1 cellular context compared by ENCODE assay signal in the genomic region with DNA sequence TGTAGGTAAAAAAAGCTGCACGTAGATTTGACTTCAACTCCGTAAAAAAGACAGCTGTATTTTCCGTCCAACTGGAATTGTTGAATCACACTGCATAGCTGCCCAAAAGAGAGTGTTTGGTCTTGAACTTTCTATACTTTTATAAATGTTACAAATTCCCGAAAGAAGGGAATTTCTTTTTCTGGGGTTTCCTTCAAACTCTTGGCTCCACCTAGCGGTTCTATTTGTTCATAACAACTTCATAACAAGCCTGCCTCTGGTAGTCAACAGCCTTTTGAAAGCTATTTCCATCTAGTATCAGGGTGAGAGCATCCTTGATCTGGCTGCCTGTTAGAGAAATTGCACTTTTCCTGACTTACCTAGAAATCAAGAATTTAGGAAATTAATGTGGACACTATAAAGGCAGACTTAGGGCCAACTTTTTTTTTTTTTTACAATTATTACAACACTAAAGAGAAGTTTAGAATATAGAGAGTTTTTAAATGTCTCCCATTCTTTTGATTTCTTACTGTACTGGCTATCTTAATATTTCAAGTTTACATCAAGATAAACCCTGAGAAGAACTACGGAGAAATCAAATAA.
TF ChIP-seq lines count a peak whose summit lies in the region.

No MANE protein-coding gene starts in this region.

TF ChIP-seq in K562, 482 proteins besides CTCF, POLR2A, EP300 and RAD21 (continued from another document):
- TF ChIP-seq, protein P1, sequence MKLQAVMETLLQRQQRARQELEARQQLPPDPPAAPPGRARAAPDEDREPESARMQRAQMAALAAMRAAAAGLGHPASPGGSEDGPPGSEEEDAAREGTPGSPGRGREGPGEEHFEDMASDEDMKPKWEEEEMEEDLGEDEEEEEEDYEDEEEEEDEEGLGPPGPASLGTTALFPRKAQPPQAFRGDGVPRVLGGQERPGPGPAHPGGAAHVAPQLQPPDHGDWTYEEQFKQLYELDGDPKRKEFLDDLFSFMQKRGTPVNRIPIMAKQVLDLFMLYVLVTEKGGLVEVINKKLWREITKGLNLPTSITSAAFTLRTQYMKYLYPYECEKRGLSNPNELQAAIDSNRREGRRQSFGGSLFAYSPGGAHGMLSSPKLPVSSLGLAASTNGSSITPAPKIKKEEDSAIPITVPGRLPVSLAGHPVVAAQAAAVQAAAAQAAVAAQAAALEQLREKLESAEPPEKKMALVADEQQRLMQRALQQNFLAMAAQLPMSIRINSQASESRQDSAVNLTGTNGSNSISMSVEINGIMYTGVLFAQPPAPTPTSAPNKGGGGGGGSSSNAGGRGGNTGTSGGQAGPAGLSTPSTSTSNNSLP (IDR thresholded peaks at IDR 0.05; ENCODE audit: borderline replicate concordance, low read depth, low read length) = peak; percentile 39; the same call in 1 of the 2 replicates
- TF ChIP-seq TOE1 (IDR thresholded peaks at IDR 0.05; ENCODE audit: borderline replicate concordance) (no peak), TOE1 (CRISPR knock-in tag; IDR thresholded peaks at IDR 0.05; ENCODE audit: borderline replicate concordance, low read depth) (no peak), FOXK2 (conservative IDR thresholded peaks at IDR 0.05 in 1 of 2, IDR thresholded peaks at IDR 0.05 in 1 of 2; ENCODE audit: low read depth in 2 of 2) (peak in 1 of 2 experiments; percentile 45; a peak in 1 of 4 replicates)
